17 cellular contexts compared by ENCODE assay signal in the genomic region with DNA sequence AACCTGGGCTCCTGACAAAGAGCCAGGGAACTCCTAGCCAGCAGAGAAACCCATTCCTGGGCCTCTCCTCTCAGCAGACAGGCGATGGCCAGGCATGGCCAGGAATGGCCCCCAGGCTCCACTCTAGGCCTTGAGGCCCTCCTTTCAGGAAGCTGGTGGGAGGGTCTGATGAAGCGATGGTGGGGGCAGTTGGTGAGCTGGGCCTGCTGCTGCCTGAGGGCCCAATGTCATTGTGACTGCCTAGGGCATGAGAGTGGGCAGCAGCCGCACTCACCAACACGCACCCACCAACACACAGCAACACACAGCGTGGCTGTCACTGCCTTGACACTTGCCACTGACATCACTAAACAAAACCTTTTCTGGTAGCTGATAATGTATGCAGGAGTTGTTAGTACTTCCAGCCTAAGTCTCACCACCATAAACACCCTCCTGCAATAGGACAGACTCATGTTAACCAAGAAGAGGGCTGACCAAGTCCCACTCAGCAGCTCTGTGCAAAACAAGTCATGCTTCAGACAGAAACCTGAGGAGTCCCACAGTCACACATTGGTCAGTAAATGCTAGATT.
A peak's percentile ranks its signal among the peaks of the same experiment; 100 is the strongest.
DNase-seq lines count a peak whose midpoint lies in the region; ATAC-seq and TF ChIP-seq lines count a peak whose summit lies in the region.
"Had no signal": no experiment of that assay in that cellular context is flagged by ENCODE, and none has a peak within 500 bp of the region (broad histone marks: within the 10 kb centered on the region; RNA-seq: fewer than 3 reads in every experiment).

No MANE protein-coding gene starts in this region.

- H3K9me3 Mint-ChIP-seq in T-helper 2 cell treated with Interferon-gamma antibody and Interleukin-4, amounts not matched to agents 5 μg/mL and 100 μg/mL, for 36 hours, result no peaks in the 10 kb centered on the region
- H3K9me3 Mint-ChIP-seq in glutamatergic neuron (ENCODE audit: unreplicated experiment), result peaks cover 19% of the 10 kb centered on the region
- H3K9me3 Mint-ChIP-seq in stimulated activated effector memory CD8-positive, alpha-beta T cell treated with anti-CD3 and anti-CD28 coated beads, Interleukin-12 subunit alpha, Interleukin-12 subunit beta, amount 100 ng/mL, for 72 hours, result no peaks in the 10 kb centered on the region
- H3K9me3 Mint-ChIP-seq: memory B cell had no signal

- peaks cover 28% of the 10 kb centered on the region for H3K4me1 ChIP-seq in lower lobe of right lung

- peaks cover 35% of the 10 kb centered on the region for H3K36me3 ChIP-seq in lower lobe of right lung
- H3K36me3 ChIP-seq: prostate gland had no signal

- no peaks in the 10 kb centered on the region for H3K27me3 ChIP-seq in lower lobe of right lung (ENCODE audit: low read depth)
- H3K27me3 ChIP-seq: adrenal gland, upper lobe of right lung had no signal

- H3K4me1 Mint-ChIP-seq in T-helper 2 cell treated with Interferon-gamma antibody and Interleukin-4, amounts not matched to agents 5 μg/mL and 100 μg/mL, for 36 hours (ENCODE audit: low read depth), result peaks cover 9% of the 10 kb centered on the region
- peaks cover 50% of the 10 kb centered on the region for H3K4me1 Mint-ChIP-seq in glutamatergic neuron (ENCODE audit: low read depth, unreplicated experiment)
- H3K4me1 Mint-ChIP-seq in stimulated activated effector memory CD8-positive, alpha-beta T cell treated with anti-CD3 and anti-CD28 coated beads, Interleukin-12 subunit alpha, Interleukin-12 subunit beta, amount 100 ng/mL, for 72 hours, result peaks cover 29% of the 10 kb centered on the region

- TF ChIP-seq CTCF in glutamatergic neuron (IDR thresholded peaks at IDR 0.05; ENCODE audit: partially characterized antibody, unreplicated experiment), result no peak
- no peak for TF ChIP-seq CTCF in lower lobe of right lung (IDR thresholded peaks at IDR 0.05)

- peak overlapping the region; percentile 46 for H3K27ac Mint-ChIP-seq in T-helper 2 cell treated with Interferon-gamma antibody and Interleukin-4, amounts not matched to agents 5 μg/mL and 100 μg/mL, for 36 hours
- peak overlapping the region; percentile 98 for H3K27ac Mint-ChIP-seq in glutamatergic neuron (ENCODE audit: unreplicated experiment)
- peak overlapping the region; percentile 87 for H3K27ac Mint-ChIP-seq in stimulated activated effector memory CD8-positive, alpha-beta T cell treated with anti-CD3 and anti-CD28 coated beads, Interleukin-12 subunit alpha, Interleukin-12 subunit beta, amount 100 ng/mL, for 72 hours
- H3K27ac Mint-ChIP-seq: memory B cell had no signal

- no peak overlapping the region for H3K4me3 Mint-ChIP-seq in T-helper 2 cell treated with Interferon-gamma antibody and Interleukin-4, amounts not matched to agents 5 μg/mL and 100 μg/mL, for 36 hours
- H3K4me3 Mint-ChIP-seq in glutamatergic neuron (ENCODE audit: unreplicated experiment), result no peak overlapping the region
- H3K4me3 Mint-ChIP-seq in stimulated activated effector memory CD8-positive, alpha-beta T cell treated with anti-CD3 and anti-CD28 coated beads, Interleukin-12 subunit alpha, Interleukin-12 subunit beta, amount 100 ng/mL, for 72 hours, result peak overlapping the region; percentile 1
- H3K4me3 Mint-ChIP-seq: memory B cell had no signal

- in situ Hi-C loops in KBM-7 (cut with MboI; ENCODE audit: low pct_unique_long_range_greater_than_20kb, low sequenced_read_pairs), result no loop called here

- peaks cover 11% of the 10 kb centered on the region for H3K36me3 Mint-ChIP-seq in T-helper 2 cell treated with Interferon-gamma antibody and Interleukin-4, amounts not matched to agents 5 μg/mL and 100 μg/mL, for 36 hours (ENCODE audit: low read depth)
- H3K36me3 Mint-ChIP-seq in glutamatergic neuron (ENCODE audit: unreplicated experiment), result no peaks in the 10 kb centered on the region
- peaks cover 12% of the 10 kb centered on the region for H3K36me3 Mint-ChIP-seq in stimulated activated effector memory CD8-positive, alpha-beta T cell treated with anti-CD3 and anti-CD28 coated beads, Interleukin-12 subunit alpha, Interleukin-12 subunit beta, amount 100 ng/mL, for 72 hours

- peak; percentile 99 for ATAC-seq in stimulated activated effector memory CD8-positive, alpha-beta T cell treated with anti-CD3 and anti-CD28 coated beads, Interleukin-12 subunit alpha, Interleukin-12 subunit beta, amount 100 ng/mL, for 72 hours
- no peak for ATAC-seq in lower lobe of right lung
- ATAC-seq: Panc1, upper lobe of right lung had no signal

- no peak overlapping the region for H3K27ac ChIP-seq in lower lobe of right lung
- H3K27ac ChIP-seq: adrenal gland, prostate gland, upper lobe of right lung had no signal

- H3K27me3 Mint-ChIP-seq in T-helper 2 cell treated with Interferon-gamma antibody and Interleukin-4, amounts not matched to agents 5 μg/mL and 100 μg/mL, for 36 hours (ENCODE audit: low read depth), result no peaks in the 10 kb centered on the region
- peaks cover 25% of the 10 kb centered on the region for H3K27me3 Mint-ChIP-seq in glutamatergic neuron (ENCODE audit: unreplicated experiment)
- H3K27me3 Mint-ChIP-seq: memory B cell had no signal

- peak; percentile 49 for DNase-seq in activated CD8-positive, alpha-beta memory T cell treated with anti-CD3 and anti-CD28 coated beads for 24 hours
- DNase-seq in activated CD8-positive, alpha-beta memory T cell treated with anti-CD3 and anti-CD28 coated beads, Interleukin-2, amount 50 U/mL, for 4 hours, result no peak
- DNase-seq in T-helper 2 cell treated with Interferon-gamma antibody and Interleukin-4, amounts not matched to agents 5 μg/mL and 100 μg/mL, for 36 hours (ENCODE audit: low spot score), result peak; percentile 39
- no peak for DNase-seq in glutamatergic neuron
- no peak for DNase-seq in stimulated activated effector memory CD8-positive, alpha-beta T cell treated with anti-CD3 and anti-CD28 coated beads, Interleukin-12 subunit alpha, Interleukin-12 subunit beta, amount 100 ng/mL, for 72 hours (ENCODE audit: low spot score in 2 of 2)
- no peak for DNase-seq in lower lobe of right lung
- DNase-seq in KBM-7, result no peak
- DNase-seq in activated effector memory CD4-positive, alpha-beta T cell treated with Interleukin-2 at 50 U/mL for 16 hours, result no peak
- DNase-seq: cortex of kidney, DMS153, NCI-H1105 treated with DMSO at 0.1 percent for 48 hours, NCI-H345, upper lobe of right lung had no signal

- no peak overlapping the region for H3K4me3 ChIP-seq in lower lobe of right lung
- H3K4me3 ChIP-seq: adrenal gland, prostate gland, upper lobe of right lung had no signal

- intact Hi-C loops in lower lobe of right lung (cut with DNase I), result no loop called here

- no peaks in the 10 kb centered on the region for H3K9me3 ChIP-seq in lower lobe of right lung
- H3K9me3 ChIP-seq: adrenal gland, prostate gland, upper lobe of right lung had no signal

Comparison
In these comparisons a context has a peak if more than half of its experiments do, and no peak if none do; other contexts are left out.
1. DNase-seq: peak in activated CD8-positive, alpha-beta memory T cell treated with anti-CD3 and anti-CD28 coated beads for 24 hours (single experiment) and T-helper 2 cell treated with Interferon-gamma antibody and Interleukin-4, amounts not matched to agents 5 μg/mL and 100 μg/mL, for 36 hours (single experiment); none in activated CD8-positive, alpha-beta memory T cell treated with anti-CD3 and anti-CD28 coated beads, Interleukin-2, amount 50 U/mL, for 4 hours (single experiment), glutamatergic neuron (single experiment), stimulated activated effector memory CD8-positive, alpha-beta T cell treated with anti-CD3 and anti-CD28 coated beads, Interleukin-12 subunit alpha, Interleukin-12 subunit beta, amount 100 ng/mL, for 72 hours (0 of 2), lower lobe of right lung (single experiment), KBM-7 (single experiment) and activated effector memory CD4-positive, alpha-beta T cell treated with Interleukin-2 at 50 U/mL for 16 hours (single experiment).
2. H3K27ac Mint-ChIP-seq: peak in every context shown above with its lines; median percentile 98 in glutamatergic neuron; 87 in stimulated activated effector memory CD8-positive, alpha-beta T cell treated with anti-CD3 and anti-CD28 coated beads, Interleukin-12 subunit alpha, Interleukin-12 subunit beta, amount 100 ng/mL, for 72 hours; 46 in T-helper 2 cell treated with Interferon-gamma antibody and Interleukin-4, amounts not matched to agents 5 μg/mL and 100 μg/mL, for 36 hours.